In the genomic region with DNA sequence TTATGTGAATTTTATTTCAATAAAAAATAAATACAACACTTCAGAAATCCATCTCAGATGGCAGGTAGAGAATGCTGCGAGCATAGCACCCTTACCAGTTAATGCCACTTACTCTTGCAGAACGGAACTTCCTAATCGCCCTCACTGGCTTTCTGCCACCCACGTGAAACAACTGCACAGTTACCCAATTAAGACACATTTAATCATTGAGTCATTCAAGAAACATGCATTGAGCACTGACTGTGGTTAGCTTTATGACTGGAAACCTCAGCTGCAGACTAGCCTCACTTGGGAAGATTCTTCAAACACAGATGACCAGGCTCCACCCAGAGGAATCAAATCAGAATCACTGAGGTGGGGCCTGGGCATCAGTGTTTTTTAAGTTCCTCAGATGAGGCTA, we compare ENCODE assay signal across 8 cellular contexts. TPM values are rescaled to one million over a fixed set of nuclear protein-coding genes. Genes with fewer than 3 reads are reported as not detected.
A peak's percentile ranks its signal among the peaks of the same experiment; 100 is the strongest.
DNase-seq lines count a peak whose midpoint lies in the region; ATAC-seq lines count a peak whose summit lies in the region.

No MANE protein-coding gene starts in this region.

- H3K4me3 Mint-ChIP-seq in T-helper 1 cell treated with Interleukin-12 subunit alpha and Interleukin-12 subunit beta and Interleukin-4 antibody, amounts not matched to agents 30 μg/mL and 1 μg/mL, for 36 hours = peak overlapping the region; percentile 14

- H3K9me3 Mint-ChIP-seq in T-helper 1 cell treated with Interleukin-12 subunit alpha and Interleukin-12 subunit beta and Interleukin-4 antibody, amounts not matched to agents 30 μg/mL and 1 μg/mL, for 36 hours = no peaks in the 10 kb centered on the region

- no peak overlapping the region for H3K27ac ChIP-seq in substantia nigra (ENCODE audit: low read depth, low read length, poor library complexity, severe bottlenecking)

- H3K27ac Mint-ChIP-seq in T-helper 1 cell treated with Interleukin-12 subunit alpha and Interleukin-12 subunit beta and Interleukin-4 antibody, amounts not matched to agents 30 μg/mL and 1 μg/mL, for 36 hours = peak overlapping the region; percentile 63

- DNase-seq in left cardiac atrium (peak; percentile 77), KG1 (lab: John Stamatoyannopoulos, UW) (no peak), GM19238 (ENCODE audit: insufficient read length, low spot score) (no peak), NCI-H2081 (lab: John Stamatoyannopoulos, UW) (no peak), substantia nigra (lab: John Stamatoyannopoulos, UW) (no peak)

- no peaks in the 10 kb centered on the region for H3K36me3 Mint-ChIP-seq in T-helper 1 cell treated with Interleukin-12 subunit alpha and Interleukin-12 subunit beta and Interleukin-4 antibody, amounts not matched to agents 30 μg/mL and 1 μg/mL, for 36 hours (ENCODE audit: low read depth)

- intact Hi-C loops in left cardiac atrium (cut with DNase I) = no loop called here

- H3K27me3 Mint-ChIP-seq in T-helper 1 cell treated with Interleukin-12 subunit alpha and Interleukin-12 subunit beta and Interleukin-4 antibody, amounts not matched to agents 30 μg/mL and 1 μg/mL, for 36 hours (ENCODE audit: low read depth) = no peaks in the 10 kb centered on the region

- H3K4me1 Mint-ChIP-seq in T-helper 1 cell treated with Interleukin-12 subunit alpha and Interleukin-12 subunit beta and Interleukin-4 antibody, amounts not matched to agents 30 μg/mL and 1 μg/mL, for 36 hours (ENCODE audit: low read depth) = peaks cover 15% of the 10 kb centered on the region

- ATAC-seq in GM18519 (IDR thresholded peaks at IDR 0.05; ENCODE audit: low FRiP score, unreplicated experiment) (peak; percentile 56), HG03103 (IDR thresholded peaks at IDR 0.05; ENCODE audit: low read depth, unreplicated experiment) (peak; percentile 55), left cardiac atrium (peak; percentile 77 to 96)

RNA-seq across cellular contexts. Expression of gene MFGE8, which starts 5.6 kb away (rescaled TPM):
- 100 to 1,000 TPM; 250 to 412 TPM for total RNA-seq in left cardiac atrium

RNA-seq across cellular contexts. Expression of gene HAPLN3, which starts 23.4 kb away (rescaled TPM):
- total RNA-seq in left cardiac atrium = 1 to 10 TPM; 3.3 to 7.2 TPM
